Comparison of ENCODE assay signal across 20 cellular contexts in genomic region chr6:8657522-8657921, GRCh38.
DNase-seq lines count a peak whose midpoint lies in the region; ATAC-seq, FAIRE-seq and TF ChIP-seq lines count a peak whose summit lies in the region.
"Had no signal": no experiment of that assay in that cellular context is flagged by ENCODE, and none has a peak within 500 bp of the region (broad histone marks: within the 10 kb centered on the region; RNA-seq: fewer than 3 reads in every experiment).

No MANE protein-coding gene starts in this region.

- POLR2A ChIA-PET in HepG2 (lab: Yijun Ruan, JAX), result no interaction called here
- POLR2A ChIA-PET in activated CD4-positive, alpha-beta T cell treated with anti-CD3 and anti-CD28 coated beads, Interleukin-2, amount 10 ng/mL, durations not matched to agents 7 days and 5 days (lab: Charles Lee), result no interaction called here

- H3K4me3 ChIP-seq in HepG2 (replicated peaks in 1 of 3; ENCODE audit: insufficient read depth in 1 of 3, low read depth in 2 of 3, low read length in 3 of 3) (no peak overlapping the region), right lobe of liver (no peak overlapping the region)
- H3K4me3 ChIP-seq: GM12878, GM23248, HAP-1 had no signal

- no peaks in the 10 kb centered on the region for H3K9me3 Mint-ChIP-seq in activated CD4-positive, alpha-beta T cell treated with anti-CD3 and anti-CD28 coated beads, Interleukin-2, amount 10 ng/mL, durations not matched to agents 7 days and 5 days

- H3K4me1 ChIP-seq in HepG2 (ENCODE audit: insufficient read depth, low read length), result peaks cover 34% of the 10 kb centered on the region
- peaks cover 0 to 44% (median 5%) of the 10 kb centered on the region in 4 donors for H3K4me1 ChIP-seq in right lobe of liver
- H3K4me1 ChIP-seq: HAP-1 had no signal

- H2AFZ ChIP-seq in HepG2 (ENCODE audit: low read length), result no peak overlapping the region
- H2AFZ ChIP-seq: GM23248 had no signal

- no peaks in the 10 kb centered on the region for H4K20me1 ChIP-seq in HepG2 (ENCODE audit: insufficient read depth, low read length)

- no peak for TF ChIP-seq RAD21 in HepG2 (CRISPR knock-in tag; IDR thresholded peaks at IDR 0.05)

- H3K4me1 Mint-ChIP-seq in activated CD4-positive, alpha-beta T cell treated with anti-CD3 and anti-CD28 coated beads, Interleukin-2, amount 10 ng/mL, durations not matched to agents 7 days and 5 days, result no peaks in the 10 kb centered on the region
- H3K4me1 Mint-ChIP-seq: B cell; CD4-positive, CD25-positive, alpha-beta regulatory T cell; CD8-positive, alpha-beta memory T cell had no signal

- no peaks in the 10 kb centered on the region for H3K36me3 Mint-ChIP-seq in activated CD4-positive, alpha-beta T cell treated with anti-CD3 and anti-CD28 coated beads, Interleukin-2, amount 10 ng/mL, durations not matched to agents 7 days and 5 days (ENCODE audit: low read depth)
- H3K36me3 Mint-ChIP-seq: CD4-positive, CD25-positive, alpha-beta regulatory T cell; CD8-positive, alpha-beta memory T cell had no signal

- no peak for ATAC-seq in HepG2
- ATAC-seq in right lobe of liver, result no peak
- ATAC-seq: GM12878 had no signal

- no peak overlapping the region for H3K4me2 ChIP-seq in HepG2 (ENCODE audit: low read depth, low read length)

- H3K27me3 ChIP-seq in HepG2 (ENCODE audit: control insufficient read depth in 1 of 2, insufficient read depth in 2 of 2, low read length in 2 of 2), result no peaks in the 10 kb centered on the region
- no peaks in the 10 kb centered on the region for H3K27me3 ChIP-seq in right lobe of liver

- intact Hi-C loops in HepG2 (cut with micrococcal nuclease; ENCODE audit: unreplicated experiment), result no loop called here
- intact Hi-C loops in right lobe of liver (cut with DNase I), result no loop called here

- BruUV-seq in HepG2 (replicated peaks; lab: Mats Ljungman, UMichigan), result no TSS peak

- FAIRE-seq in HepG2 (lab: Jason Lieb, UNC), result no peak
- FAIRE-seq: GM12878 had no signal

- H3K27me3 Mint-ChIP-seq in activated CD4-positive, alpha-beta T cell treated with anti-CD3 and anti-CD28 coated beads, Interleukin-2, amount 10 ng/mL, durations not matched to agents 7 days and 5 days, result no peaks in the 10 kb centered on the region
- H3K27me3 Mint-ChIP-seq: B cell; CD4-positive, CD25-positive, alpha-beta regulatory T cell; CD8-positive, alpha-beta memory T cell had no signal

- CTCF ChIA-PET in HepG2 (lab: Yijun Ruan, JAX; ENCODE audit: low intra/inter-chr PET ratio, low total read pairs), result no interaction called here
- CTCF ChIA-PET in activated CD4-positive, alpha-beta T cell treated with anti-CD3 and anti-CD28 coated beads, Interleukin-2, amount 10 ng/mL, durations not matched to agents 7 days and 5 days (lab: Charles Lee), result no interaction called here

- H3K9me3 ChIP-seq in HepG2 (ENCODE audit: low read length) (peaks cover 8% of the 10 kb centered on the region; the same call in 1 of the 2 replicates), right lobe of liver (no peaks in the 10 kb centered on the region)
- H3K9me3 ChIP-seq: HAP-1 had no signal

- H3K79me2 ChIP-seq in HepG2 (ENCODE audit: insufficient read depth, low read length), result no peaks in the 10 kb centered on the region

- no peak for DNase-seq in HepG2 (ENCODE audit: low spot score)
- no peak for DNase-seq in right lobe of liver
- peak; percentile 45 for DNase-seq in dedifferentiated amniotic fluid mesenchymal stem cell (ENCODE audit: extremely low spot score)
- peak; percentile 21 for DNase-seq in kidney tubule cell (ENCODE audit: low spot score)
- no peak for DNase-seq in activated CD4-positive, alpha-beta T cell treated with anti-CD3 and anti-CD28 coated beads, Interleukin-2, amount 10 ng/mL, durations not matched to agents 7 days and 5 days
- no peak for DNase-seq in NCI-H2081 (lab: John Stamatoyannopoulos, UW)
- no peak for DNase-seq in NCI-H510A (lab: John Stamatoyannopoulos, UW)
- DNase-seq: 8988T; C1 segment of cervical spinal cord; CD4-positive, CD25-positive, alpha-beta regulatory T cell; CD8-positive, alpha-beta memory T cell; COR-L47; DMS 273 treated with DMSO at 0.1 percent for 48 hours; DMS53; DND-41; EL; GM23248 had no signal

- H3K9ac ChIP-seq in HepG2 (ENCODE audit: insufficient read depth, low read depth, low read length), result no peak overlapping the region
- H3K9ac ChIP-seq: GM23248 had no signal

- no peak overlapping the region for H3K27ac Mint-ChIP-seq in activated CD4-positive, alpha-beta T cell treated with anti-CD3 and anti-CD28 coated beads, Interleukin-2, amount 10 ng/mL, durations not matched to agents 7 days and 5 days
- H3K27ac Mint-ChIP-seq: B cell; CD4-positive, CD25-positive, alpha-beta regulatory T cell had no signal

- TF ChIP-seq POLR2A in HepG2 (IDR thresholded peaks at IDR 0.05; ENCODE audit: insufficient read depth in 1 of 2, low read depth in 2 of 2, low read length in 2 of 2), result no peak
- TF ChIP-seq POLR2A in right lobe of liver (IDR thresholded peaks at IDR 0.05), result no peak

- in situ Hi-C loops in HepG2 (cut with HindIII; ENCODE audit: extremely low pct_ligation_motif_present, low pct_unique_long_range_greater_than_20kb), result no loop called here

- no peak for TF ChIP-seq EP300 in HepG2 (IDR thresholded peaks at IDR 0.05; ENCODE audit: low read depth in 2 of 2, low read length in 2 of 2)
- TF ChIP-seq EP300 in HepG2 (CRISPR knock-in tag; IDR thresholded peaks at IDR 0.05; ENCODE audit: borderline replicate concordance), result no peak

- no peak overlapping the region for H3K4me3 Mint-ChIP-seq in activated CD4-positive, alpha-beta T cell treated with anti-CD3 and anti-CD28 coated beads, Interleukin-2, amount 10 ng/mL, durations not matched to agents 7 days and 5 days
- H3K4me3 Mint-ChIP-seq: B cell; CD4-positive, CD25-positive, alpha-beta regulatory T cell; CD8-positive, alpha-beta memory T cell had no signal

- TF ChIP-seq CTCF in HepG2 (CRISPR knock-in tag; IDR thresholded peaks at IDR 0.05) (no peak), right lobe of liver (IDR thresholded peaks at IDR 0.05) (no peak)

- H3K27ac ChIP-seq in HepG2 (ENCODE audit: extremely low read length, insufficient read depth, low read length) (no peak overlapping the region), right lobe of liver (peak overlapping the region in 1 of 3 donors; percentile 96)
- H3K27ac ChIP-seq: GM23248 had no signal

- H3K36me3 ChIP-seq in HepG2 (replicated peaks in 1 of 2; ENCODE audit: control insufficient read depth in 1 of 2, insufficient read depth in 2 of 2, low read length in 2 of 2) (no peaks in the 10 kb centered on the region), right lobe of liver (no peaks in the 10 kb centered on the region)
- H3K36me3 ChIP-seq: HAP-1 had no signal

TF ChIP-seq in HepG2, 621 proteins besides CTCF, POLR2A, EP300 and RAD21:
- TF ChIP-seq ZNF740 (CRISPR knock-in tag; IDR thresholded peaks at IDR 0.05) (no peak), MAFF (IDR thresholded peaks at IDR 0.05; ENCODE audit: low read depth, low read length) (peak; percentile 72), ZFP82 (CRISPR knock-in tag; IDR thresholded peaks at IDR 0.05; ENCODE audit: borderline replicate concordance) (no peak), ZSCAN31 (CRISPR knock-in tag; IDR thresholded peaks at IDR 0.05; ENCODE audit: low read depth) (no peak), ETV6 (CRISPR knock-in tag; conservative IDR thresholded peaks at IDR 0.05) (no peak), ZC3H13 (CRISPR knock-in tag; IDR thresholded peaks at IDR 0.05) (no peak), MIXL1 (CRISPR knock-in tag; IDR thresholded peaks at IDR 0.05) (no peak), BRD4 (CRISPR knock-in tag; IDR thresholded peaks at IDR 0.05) (no peak), GTF3A (CRISPR knock-in tag; conservative IDR thresholded peaks at IDR 0.05) (no peak), MZF1 (CRISPR knock-in tag; IDR thresholded peaks at IDR 0.05; ENCODE audit: borderline replicate concordance) (no peak), MAFK (conservative IDR thresholded peaks at IDR 0.05 in 1 of 2, IDR thresholded peaks at IDR 0.05 in 1 of 2; ENCODE audit: low read length in 2 of 2) (peak; percentile 69 to 82), HNF4G (IDR thresholded peaks at IDR 0.05; ENCODE audit: borderline replicate concordance, low read depth, low read length) (no peak), HNF4G (CRISPR knock-in tag; IDR thresholded peaks at IDR 0.05; ENCODE audit: borderline replicate concordance, low read depth) (no peak)
- TF ChIP-seq, protein P1, sequence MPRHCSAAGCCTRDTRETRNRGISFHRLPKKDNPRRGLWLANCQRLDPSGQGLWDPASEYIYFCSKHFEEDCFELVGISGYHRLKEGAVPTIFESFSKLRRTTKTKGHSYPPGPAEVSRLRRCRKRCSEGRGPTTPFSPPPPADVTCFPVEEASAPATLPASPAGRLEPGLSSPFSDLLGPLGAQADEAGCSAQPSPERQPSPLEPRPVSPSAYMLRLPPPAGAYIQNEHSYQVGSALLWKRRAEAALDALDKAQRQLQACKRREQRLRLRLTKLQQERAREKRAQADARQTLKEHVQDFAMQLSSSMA (CRISPR knock-in tag; IDR thresholded peaks at IDR 0.05), result no peak
- TF ChIP-seq, protein P2, sequence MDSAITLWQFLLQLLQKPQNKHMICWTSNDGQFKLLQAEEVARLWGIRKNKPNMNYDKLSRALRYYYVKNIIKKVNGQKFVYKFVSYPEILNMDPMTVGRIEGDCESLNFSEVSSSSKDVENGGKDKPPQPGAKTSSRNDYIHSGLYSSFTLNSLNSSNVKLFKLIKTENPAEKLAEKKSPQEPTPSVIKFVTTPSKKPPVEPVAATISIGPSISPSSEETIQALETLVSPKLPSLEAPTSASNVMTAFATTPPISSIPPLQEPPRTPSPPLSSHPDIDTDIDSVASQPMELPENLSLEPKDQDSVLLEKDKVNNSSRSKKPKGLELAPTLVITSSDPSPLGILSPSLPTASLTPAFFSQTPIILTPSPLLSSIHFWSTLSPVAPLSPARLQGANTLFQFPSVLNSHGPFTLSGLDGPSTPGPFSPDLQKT (CRISPR knock-in tag; IDR thresholded peaks at IDR 0.05; ENCODE audit: borderline replicate concordance), result no peak
TF ChIP-seq in HepG2: peak in this region for 2.

Comparison
In these comparisons a context has a peak if more than half of its experiments do, and no peak if none do; other contexts are left out.
1. DNase-seq: peak in dedifferentiated amniotic fluid mesenchymal stem cell (single experiment) and kidney tubule cell (single experiment); none in HepG2 (single experiment), right lobe of liver (0 of 3), activated CD4-positive, alpha-beta T cell treated with anti-CD3 and anti-CD28 coated beads, Interleukin-2, amount 10 ng/mL, durations not matched to agents 7 days and 5 days (single experiment), NCI-H2081 (0 of 2) and NCI-H510A (single experiment).